Comparison of ENCODE assay signal across 18 cellular contexts in the genomic region with DNA sequence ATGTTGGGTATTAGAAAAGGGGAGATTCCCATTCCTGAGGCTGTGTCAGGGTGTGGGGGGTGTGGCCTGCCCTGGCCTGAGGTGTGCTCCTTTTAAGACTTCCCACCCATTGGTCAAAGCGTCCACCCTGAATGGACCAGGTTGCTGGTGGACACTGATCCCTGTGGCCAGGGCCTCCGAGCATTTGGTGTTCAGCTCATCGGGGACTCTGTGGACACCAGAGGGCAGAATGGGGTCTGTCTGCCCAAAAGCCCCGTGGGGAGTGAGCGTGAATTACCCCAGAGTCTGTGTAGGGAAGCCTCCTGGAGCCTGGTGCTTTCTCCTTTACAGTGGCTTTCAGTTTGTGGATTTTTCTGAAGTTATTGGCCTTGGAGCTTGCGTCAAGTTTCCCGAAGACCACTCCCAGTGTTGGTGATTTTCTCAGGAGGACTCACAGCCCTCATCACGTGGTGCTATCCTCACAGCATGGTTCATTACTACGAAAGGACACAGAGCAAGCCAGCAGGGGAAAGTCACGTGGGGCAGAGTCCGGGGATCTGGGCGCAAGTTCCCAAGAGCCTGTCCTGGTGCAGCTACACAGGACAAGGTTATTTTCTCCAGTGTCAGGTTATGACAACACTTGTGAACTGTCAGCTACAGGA. TPM values are rescaled to one million over a fixed set of nuclear protein-coding genes. Genes with fewer than 3 reads are reported as not detected.
DNase-seq lines count a peak whose midpoint lies in the region; ATAC-seq and TF ChIP-seq lines count a peak whose summit lies in the region.
"Had no signal": no experiment of that assay in that cellular context is flagged by ENCODE, and none has a peak within 500 bp of the region (broad histone marks: within the 10 kb centered on the region; RNA-seq: fewer than 3 reads in every experiment).

No MANE protein-coding gene starts in this region.

- H3K14ac ChIP-seq in H9 (ENCODE audit: insufficient read depth, low read length): no peak overlapping the region

- peaks cover 6 to 11% of the 10 kb centered on the region in 2 experiments; a peak in 3 of 4 replicates for H3K4me1 Mint-ChIP-seq in H9
- peaks cover 6% of the 10 kb centered on the region for H3K4me1 Mint-ChIP-seq in neural progenitor cell

- H4K20me1 ChIP-seq in H9 (ENCODE audit: control insufficient read depth, insufficient read depth, insufficient read length) (no peaks in the 10 kb centered on the region), neural progenitor cell (ENCODE audit: low read depth) (no peaks in the 10 kb centered on the region)

- H3K27me3 Mint-ChIP-seq in H9 (ENCODE audit: low read depth) (peaks cover 5% of the 10 kb centered on the region), neural progenitor cell (ENCODE audit: insufficient read depth, low read depth) (peaks cover 8% of the 10 kb centered on the region)

- no peak overlapping the region for H2BK15ac ChIP-seq in H9 (ENCODE audit: low read depth, low read length)

- no peaks in the 10 kb centered on the region for H3K9me3 ChIP-seq in H9 (ENCODE audit: control insufficient read depth, low read depth, low read length)
- peaks cover 7% of the 10 kb centered on the region for H3K9me3 ChIP-seq in WERI-Rb-1 (ENCODE audit: severe bottlenecking)
- no peaks in the 10 kb centered on the region for H3K9me3 ChIP-seq in neural progenitor cell (ENCODE audit: low read depth)
- H3K9me3 ChIP-seq: Caco-2, Peyer's patch had no signal

- H3K79me2 ChIP-seq in H9 (ENCODE audit: insufficient read depth, low read length): no peaks in the 10 kb centered on the region
- H3K79me2 ChIP-seq in neural progenitor cell (ENCODE audit: low read depth): no peaks in the 10 kb centered on the region

- H3K9ac ChIP-seq in H9 (ENCODE audit: extremely low read depth, insufficient read length, low read length): no peak overlapping the region
- H3K9ac ChIP-seq in neural progenitor cell: no peak overlapping the region
- H3K9ac ChIP-seq: GM23248 had no signal

- no peak overlapping the region for H3K4me3 Mint-ChIP-seq in H9
- no peak overlapping the region for H3K4me3 Mint-ChIP-seq in neural progenitor cell

- no peak overlapping the region for H3K56ac ChIP-seq in H9 (ENCODE audit: insufficient read length, low read depth, low read length)

- H3K4ac ChIP-seq in H9 (ENCODE audit: low read depth, low read length): no peak overlapping the region

- H3K27ac ChIP-seq in H9 (ENCODE audit: insufficient read length, low read depth, low read length) (no peak overlapping the region), WERI-Rb-1 (no peak overlapping the region), neural progenitor cell (no peak overlapping the region)
- H3K27ac ChIP-seq: GM23248, Peyer's patch had no signal

- H2AFZ ChIP-seq in H9 (ENCODE audit: low read length): no peak overlapping the region
- no peak overlapping the region for H2AFZ ChIP-seq in neural progenitor cell (replicated peaks)
- H2AFZ ChIP-seq: GM23248 had no signal

- H3F3A ChIP-seq in neural progenitor cell (ENCODE audit: low read depth): no peaks in the 10 kb centered on the region

- no peak overlapping the region for H2BK12ac ChIP-seq in H9 (ENCODE audit: insufficient read length, low read depth, low read length)

- H3K36me3 Mint-ChIP-seq in H9 (ENCODE audit: insufficient read depth in 1 of 3, low read depth in 3 of 3): no peaks in the 10 kb centered on the region; a peak in 2 of 7 replicates
- peaks cover 2% of the 10 kb centered on the region for H3K36me3 Mint-ChIP-seq in neural progenitor cell

- no peaks in the 10 kb centered on the region for H3K79me1 ChIP-seq in H9 (ENCODE audit: insufficient read depth, low read depth, low read length, poor library complexity, severe bottlenecking)

- no peak overlapping the region for H4K91ac ChIP-seq in H9 (ENCODE audit: insufficient read length, low read depth, low read length)

- intact Hi-C loops in posterior vena cava (cut with DNase I): loop anchor here in 1 of 2 donors (10.0 kb wide), 1 partner anchor 626 kb away; a partner anchor contains a TSS

- ATAC-seq in GM21619 (IDR thresholded peaks at IDR 0.05; ENCODE audit: unreplicated experiment) (no peak), HG02759 (IDR thresholded peaks at IDR 0.05; ENCODE audit: unreplicated experiment) (no peak)
- ATAC-seq: GM12878 had no signal

- no peak overlapping the region for H4K5ac ChIP-seq in H9 (ENCODE audit: insufficient read length, low read depth, low read length)

- no peak overlapping the region for H4K8ac ChIP-seq in H9 (replicated peaks; ENCODE audit: insufficient read length, low read depth, low read length)

- H3K27ac Mint-ChIP-seq in H9 (no peak overlapping the region), neural progenitor cell (no peak overlapping the region)

- H2AK5ac ChIP-seq in H9 (ENCODE audit: insufficient read length, low read length): no peak overlapping the region

- H3K27me3 ChIP-seq in H9 (ENCODE audit: insufficient read depth, low read length) (no peaks in the 10 kb centered on the region), WERI-Rb-1 (ENCODE audit: insufficient read depth, low read depth, severe bottlenecking) (no peaks in the 10 kb centered on the region), neural progenitor cell (no peaks in the 10 kb centered on the region)
- H3K27me3 ChIP-seq: Peyer's patch had no signal

- H3K9me3 Mint-ChIP-seq in H9 (no peaks in the 10 kb centered on the region), neural progenitor cell (no peaks in the 10 kb centered on the region)

- H3K36me3 ChIP-seq in WERI-Rb-1 (no peaks in the 10 kb centered on the region), neural progenitor cell (no peaks in the 10 kb centered on the region)
- H3K36me3 ChIP-seq: Peyer's patch had no signal

- no peak overlapping the region for H3K18ac ChIP-seq in H9 (ENCODE audit: insufficient read length, low read depth, low read length)

- no peak overlapping the region for H2BK120ac ChIP-seq in H9 (ENCODE audit: low read depth, low read length, poor library complexity, severe bottlenecking)

- H2BK5ac ChIP-seq in H9 (ENCODE audit: insufficient read length, low read length): no peak overlapping the region

- H3K4me3 ChIP-seq in WERI-Rb-1 (ENCODE audit: low read depth, low read length) (no peak overlapping the region), neural progenitor cell (no peak overlapping the region)
- H3K4me3 ChIP-seq: GM12878, GM23248, Peyer's patch had no signal

- H3K23ac ChIP-seq in H9 (ENCODE audit: insufficient read length, low read depth, low read length): no peak overlapping the region

- no peak overlapping the region for H2BK20ac ChIP-seq in H9 (ENCODE audit: low read depth, low read length, poor library complexity, severe bottlenecking)

- TF ChIP-seq CTCF in H9 (conservative IDR thresholded peaks at IDR 0.05): peak; percentile 32; the same call in 1 of the 3 replicates
- peak; percentile 47 for TF ChIP-seq CTCF in WERI-Rb-1 (IDR thresholded peaks at IDR 0.05; ENCODE audit: low read depth, low read length)
- TF ChIP-seq CTCF in neural progenitor cell (IDR thresholded peaks at IDR 0.05): peak; percentile 24

- H3T11ph ChIP-seq in H9 (ENCODE audit: low read length): no peak overlapping the region

- no CpG with 5 or more reads among the region's 12 CpGs for WGBS in H9 (ENCODE audit: extremely low coverage, insufficient read length, low lambda C conversion rate)

- DNase-seq in NCI-H82 (lab: John Stamatoyannopoulos, UW) (peak; percentile 28), NCI-H82 treated with DMSO at 0.1 percent for 48 hours (lab: John Stamatoyannopoulos, UW; ENCODE audit: unreplicated experiment) (no peak), H9 (no peak), WERI-Rb-1 (peak; percentile 51), neural progenitor cell (ENCODE audit: low spot score) (peak; percentile 20), posterior vena cava (ENCODE audit: low spot score) (no peak)
- DNase-seq: 8988T, Caco-2, DMS79, GM23248, Kasumi-1, NCI-H1436 treated with DMSO at 0.1 percent for 48 hours, NCI-H2081 treated with DMSO at 0.1 percent for 48 hours, NCI-H226, Peyer's patch had no signal

- H3K23me2 ChIP-seq in H9 (ENCODE audit: insufficient read length, low read depth, low read length, poor library complexity, severe bottlenecking): no peaks in the 10 kb centered on the region

- H3K4me2 ChIP-seq in H9 (ENCODE audit: insufficient read depth, insufficient read length, low read length) (no peak overlapping the region), neural progenitor cell (no peak overlapping the region)

- no peaks in the 10 kb centered on the region for H3K4me1 ChIP-seq in H9 (ENCODE audit: insufficient read depth, low read length)
- H3K4me1 ChIP-seq in neural progenitor cell: no peaks in the 10 kb centered on the region
- H3K4me1 ChIP-seq: Caco-2 had no signal

RNA-seq across cellular contexts. Expression of a gene that starts 55.5 kb away (rescaled TPM):
- 25.6 and 25.7 TPM in 2 replicates for total RNA-seq in H9 (2021)
- total RNA-seq in neural progenitor cell (ENCODE audit: low replicate concordance): 20.9 and 22.4 TPM in 2 replicates
- total RNA-seq in posterior vena cava: 10 to 100 TPM; 20.8 to 24.3 TPM

Comparison
In these comparisons a context has a peak if more than half of its experiments do, and no peak if none do; other contexts are left out.
1. DNase-seq: peak in NCI-H82 (single experiment), WERI-Rb-1 (single experiment) and neural progenitor cell (single experiment); none in NCI-H82 treated with DMSO at 0.1 percent for 48 hours (single experiment), H9 (single experiment) and posterior vena cava (single experiment).
2. Peak in every context shown above with its lines, with median percentiles within 50 percentile points of each other: CTCF ChIP-seq.